ENCODE assay signal across 8 cellular contexts in the genomic region with DNA sequence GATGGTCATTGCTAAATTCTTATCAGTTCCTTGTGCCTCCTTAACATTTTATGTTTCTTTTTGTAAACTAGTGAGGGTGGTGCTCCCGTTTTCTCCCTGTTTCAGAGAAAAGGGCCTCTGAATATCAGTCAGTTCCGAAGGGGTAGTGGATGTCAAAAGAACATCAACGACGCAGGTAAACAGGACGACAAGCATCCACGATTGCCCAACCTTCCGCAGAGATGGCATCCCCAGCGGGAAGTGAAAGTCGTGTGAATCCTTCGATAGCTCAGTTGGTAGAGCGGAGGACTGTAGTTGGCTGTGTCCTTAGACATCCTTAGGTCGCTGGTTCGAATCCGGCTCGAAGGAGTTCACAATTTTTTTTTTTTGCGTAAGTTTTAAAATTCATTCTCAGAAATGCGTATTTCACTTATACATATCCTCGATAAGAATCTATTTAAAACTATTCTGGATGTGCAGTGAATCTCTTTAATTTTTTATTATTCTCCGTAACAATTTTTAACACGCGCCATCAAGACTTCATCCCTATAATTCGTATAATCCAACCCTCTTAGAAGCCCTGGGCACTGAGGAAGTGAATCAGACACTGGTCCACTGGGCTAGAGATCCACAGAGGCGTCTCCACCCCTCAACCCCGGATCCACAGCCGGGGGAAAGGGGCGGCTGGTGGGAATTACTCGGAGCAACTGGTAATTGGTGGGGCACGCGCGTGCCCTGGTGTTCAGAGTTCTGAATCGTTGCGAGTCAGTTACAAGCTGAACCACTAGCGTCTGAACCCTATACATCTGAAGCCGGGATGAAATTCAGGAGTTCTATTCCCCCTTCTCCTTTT. TPM values are rescaled to one million over a fixed set of nuclear protein-coding genes. Genes with fewer than 3 reads are reported as not detected.
DNase-seq lines count a peak whose midpoint lies in the region; ATAC-seq and TF ChIP-seq lines count a peak whose summit lies in the region.

No MANE protein-coding gene starts in this region.

- peaks cover 17% of the 10 kb centered on the region for H3K4me1 Mint-ChIP-seq in neural progenitor cell

- H3K9me2 ChIP-seq in MM.1S (replicated peaks; ENCODE audit: insufficient read depth, low read length): no peaks in the 10 kb centered on the region

- H3K27me3 ChIP-seq in H7 (ENCODE audit: control insufficient read depth, insufficient read depth, low read length): no peaks in the 10 kb centered on the region
- no peaks in the 10 kb centered on the region for H3K27me3 ChIP-seq in MM.1S (replicated peaks; ENCODE audit: insufficient read depth, low read length)
- no peaks in the 10 kb centered on the region for H3K27me3 ChIP-seq in foreskin keratinocyte
- peaks cover 5% of the 10 kb centered on the region for H3K27me3 ChIP-seq in neural progenitor cell

- peak overlapping the region; percentile 99 for H3K27ac Mint-ChIP-seq in neural progenitor cell

- peaks cover 15% of the 10 kb centered on the region for H3F3A ChIP-seq in MM.1S (ENCODE audit: insufficient read depth, low read length)
- peaks cover 21% of the 10 kb centered on the region for H3F3A ChIP-seq in neural progenitor cell (ENCODE audit: low read depth)

- DNase-seq in DMS53 treated with DMSO at 0.1 percent for 48 hours (lab: John Stamatoyannopoulos, UW; ENCODE audit: unreplicated experiment) (peak; percentile 84), H7 (peak; percentile 80), MM.1S (peak; percentile 94), SHP77 (lab: John Stamatoyannopoulos, UW) (peak; percentile 72 to 90), foreskin keratinocyte (peak; percentile 68 to 86), neural progenitor cell (ENCODE audit: low spot score) (peak; percentile 93), stromal cell of bone marrow (ENCODE audit: low read depth) (peak; percentile 74)
- peak; percentile 99 for DNase-seq in activated effector memory CD4-positive, alpha-beta T cell treated with anti-CD3 and anti-CD28 coated beads, Interleukin-2, amount 50 U/mL, for 16 hours

- H3K4me1 ChIP-seq in MM.1S (ENCODE audit: low read length): peaks cover 14% of the 10 kb centered on the region; the same call in 1 of the 2 replicates
- H3K4me1 ChIP-seq in foreskin keratinocyte: no peaks in the 10 kb centered on the region
- no peaks in the 10 kb centered on the region for H3K4me1 ChIP-seq in neural progenitor cell

- H4K20me1 ChIP-seq in MM.1S (ENCODE audit: insufficient read depth, low read length): no peaks in the 10 kb centered on the region
- H4K20me1 ChIP-seq in neural progenitor cell (ENCODE audit: low read depth): no peaks in the 10 kb centered on the region

- H3K4me3 Mint-ChIP-seq in neural progenitor cell: peak overlapping the region; percentile 92

- H2AFZ ChIP-seq in MM.1S (ENCODE audit: low read length) (peak overlapping the region; percentile 95), neural progenitor cell (replicated peaks) (peak overlapping the region; percentile 98)

- H3K4me2 ChIP-seq in MM.1S (ENCODE audit: low read depth, low read length): peak overlapping the region; percentile 87
- H3K4me2 ChIP-seq in neural progenitor cell: peak overlapping the region; percentile 78

- H3K27ac ChIP-seq in MM.1S (ENCODE audit: low read length) (peak overlapping the region; percentile 35; the same call in 1 of the 2 replicates), foreskin keratinocyte (no peak overlapping the region), neural progenitor cell (no peak overlapping the region)

- H3K9ac ChIP-seq in MM.1S (ENCODE audit: low read length) (peak overlapping the region; percentile 67; the same call in 1 of the 2 replicates), neural progenitor cell (no peak overlapping the region)

- peaks cover 4% of the 10 kb centered on the region for H3K36me3 Mint-ChIP-seq in neural progenitor cell

- H3K9me3 ChIP-seq in MM.1S (replicated peaks; ENCODE audit: insufficient read depth, low read length): no peaks in the 10 kb centered on the region
- H3K9me3 ChIP-seq in neural progenitor cell (ENCODE audit: low read depth): no peaks in the 10 kb centered on the region

- ATAC-seq in foreskin keratinocyte: peak; percentile 64

- H3K79me2 ChIP-seq in MM.1S (ENCODE audit: low read length): no peaks in the 10 kb centered on the region
- H3K79me2 ChIP-seq in neural progenitor cell (ENCODE audit: low read depth): no peaks in the 10 kb centered on the region

- TF ChIP-seq CTCF in MM.1S (IDR thresholded peaks at IDR 0.05; ENCODE audit: low read length) (peak; percentile 40), foreskin keratinocyte (conservative IDR thresholded peaks at IDR 0.05) (peak; percentile 66), neural progenitor cell (IDR thresholded peaks at IDR 0.05) (peak; percentile 43)

- no peaks in the 10 kb centered on the region for H3K36me3 ChIP-seq in H7 (replicated peaks; ENCODE audit: control insufficient read depth, insufficient read depth, low read length)
- H3K36me3 ChIP-seq in MM.1S (replicated peaks; ENCODE audit: insufficient read depth, low read length): no peaks in the 10 kb centered on the region
- H3K36me3 ChIP-seq in neural progenitor cell: no peaks in the 10 kb centered on the region

- H3K27me3 Mint-ChIP-seq in neural progenitor cell (ENCODE audit: insufficient read depth, low read depth): peaks cover 33% of the 10 kb centered on the region

- H3K4me3 ChIP-seq in H7 (ENCODE audit: insufficient read depth, low read depth, low read length) (peak overlapping the region; percentile 52), MM.1S (ENCODE audit: low read length) (peak overlapping the region; percentile 92), neural progenitor cell (peak overlapping the region; percentile 97)

- peaks cover 13% of the 10 kb centered on the region for H3K9me3 Mint-ChIP-seq in neural progenitor cell

RNA-seq across cellular contexts. Expression of gene ABT1, which starts 27.9 kb away (rescaled TPM):
- total RNA-seq in H7 (2014; rRNA removed; shearing (Covaris generic)): 29.9 and 30.6 TPM in 2 replicates
- 21.0 and 22.2 TPM in 2 replicates for total RNA-seq in foreskin keratinocyte
- polyA plus RNA-seq in foreskin keratinocyte: 21.1 and 22.5 TPM in 2 replicates
- total RNA-seq in neural progenitor cell (ENCODE audit: low replicate concordance): 13.1 and 17.3 TPM in 2 replicates

RNA-seq across cellular contexts. Expression of gene HMGN4, which starts 30.7 kb away (rescaled TPM):
- 88.9 and 93.0 TPM in 2 replicates for total RNA-seq in H7 (2014; rRNA removed; shearing (Covaris generic))
- total RNA-seq in foreskin keratinocyte (71.0 and 77.1 TPM in 2 replicates), neural progenitor cell (ENCODE audit: low replicate concordance) (81.8 and 86.8 TPM in 2 replicates)
- polyA plus RNA-seq in foreskin keratinocyte: 35.9 and 43.7 TPM in 2 replicates
